Comparison of ENCODE assay signal across 38 cellular contexts in the genomic region with DNA sequence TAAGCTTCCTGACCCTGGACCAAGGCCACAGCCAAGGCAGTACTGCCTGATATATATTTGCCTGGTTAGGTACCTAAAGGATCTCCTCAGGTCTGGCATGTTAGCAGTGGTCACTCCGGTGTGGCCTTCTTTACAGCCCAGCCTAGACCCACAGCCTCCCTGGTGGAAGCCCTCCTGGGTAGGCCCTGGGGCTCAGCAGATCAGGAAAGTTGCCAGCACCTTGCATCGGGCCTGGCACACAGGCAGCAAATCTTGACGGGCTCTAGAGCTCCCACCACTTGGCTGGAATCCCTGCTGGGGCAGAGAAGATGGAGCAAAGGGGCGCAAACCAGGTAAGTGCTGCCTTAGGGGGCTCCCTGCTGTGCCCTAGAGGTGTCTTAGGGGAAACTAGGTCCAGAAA. TPM values are rescaled to one million over a fixed set of nuclear protein-coding genes. Genes with fewer than 3 reads are reported as not detected.
"Had no signal": no experiment of that assay in that cellular context is flagged by ENCODE, and none has a peak within 500 bp of the region (broad histone marks: within the 10 kb centered on the region; RNA-seq: fewer than 3 reads in every experiment).

No MANE protein-coding gene starts in this region.

- H3K36me3 ChIP-seq: ascending aorta, breast epithelium, Peyer's patch, SJSA1, WERI-Rb-1 had no signal

- H3K27ac Mint-ChIP-seq: activated CD4-positive, alpha-beta memory T cell treated with anti-CD3 and anti-CD28 coated beads, Interleukin-2, amount 10 ng/mL, durations not matched to agents 7 days and 5 days; activated CD8-positive, alpha-beta memory T cell treated with anti-CD3 and anti-CD28 coated beads, Interleukin-2, amount 10 ng/mL, durations not matched to agents 7 days and 5 days; activated naive CD8-positive, alpha-beta T cell treated with anti-CD3 and anti-CD28 coated beads, Interleukin-2, amount 10 ng/mL, durations not matched to agents 7 days and 5 days; activated T-helper 2 cell treated with anti-CD3 and anti-CD28 coated beads, Interferon-gamma antibody, Interleukin-2, Interleukin-4, amounts not matched to agents 10 μg/mL and 5 μg/mL and 100 μg/mL, durations not matched to agents 14 hours and 24 hours and 36 hours had no signal

- H3K36me3 Mint-ChIP-seq: activated CD8-positive, alpha-beta memory T cell treated with anti-CD3 and anti-CD28 coated beads, Interleukin-2, amount 10 ng/mL, durations not matched to agents 7 days and 5 days; activated naive CD4-positive, alpha-beta T cell treated with anti-CD3 and anti-CD28 coated beads, Interleukin-2, amount 50 U/mL, for 24 hours; activated naive CD8-positive, alpha-beta T cell treated with anti-CD3 and anti-CD28 coated beads, Interleukin-2, amount 10 ng/mL, durations not matched to agents 7 days and 5 days had no signal

- H3K4me1 ChIP-seq: breast epithelium, SJSA1 had no signal

- H3K27ac ChIP-seq: ascending aorta, breast epithelium, KMS-11, Peyer's patch, SJSA1, WERI-Rb-1 had no signal

- H3K4me3 Mint-ChIP-seq: activated CD4-positive, alpha-beta memory T cell treated with anti-CD3 and anti-CD28 coated beads, Interleukin-2, amount 10 ng/mL, durations not matched to agents 7 days and 5 days; activated CD8-positive, alpha-beta memory T cell treated with anti-CD3 and anti-CD28 coated beads, Interleukin-2, amount 10 ng/mL, durations not matched to agents 7 days and 5 days; activated naive CD4-positive, alpha-beta T cell treated with anti-CD3 and anti-CD28 coated beads, Interleukin-2, amount 50 U/mL, for 24 hours; activated naive CD8-positive, alpha-beta T cell treated with anti-CD3 and anti-CD28 coated beads, Interleukin-2, amount 10 ng/mL, durations not matched to agents 7 days and 5 days had no signal

- H3K9me3 Mint-ChIP-seq: activated CD4-positive, alpha-beta memory T cell treated with anti-CD3 and anti-CD28 coated beads, Interleukin-2, amount 10 ng/mL, durations not matched to agents 7 days and 5 days; activated naive CD4-positive, alpha-beta T cell treated with anti-CD3 and anti-CD28 coated beads, Interleukin-2, amount 50 U/mL, for 24 hours; activated naive CD8-positive, alpha-beta T cell treated with anti-CD3 and anti-CD28 coated beads, Interleukin-2, amount 10 ng/mL, durations not matched to agents 7 days and 5 days; activated T-helper 2 cell treated with anti-CD3 and anti-CD28 coated beads, Interferon-gamma antibody, Interleukin-2, Interleukin-4, amounts not matched to agents 10 μg/mL and 5 μg/mL and 100 μg/mL, durations not matched to agents 14 hours and 24 hours and 36 hours had no signal

- DNase-seq: activated CD4-positive, alpha-beta memory T cell treated with anti-CD3 and anti-CD28 coated beads, Interleukin-2, amount 10 ng/mL, durations not matched to agents 7 days and 5 days; activated CD4-positive, alpha-beta T cell treated with anti-CD3 and anti-CD28 coated beads for 1 hour; activated CD4-positive, alpha-beta T cell treated with anti-CD3 and anti-CD28 coated beads for 48 hours; activated CD4-positive, CD25-positive, alpha-beta regulatory T cell; activated CD8-positive, alpha-beta memory T cell treated with anti-CD3 and anti-CD28 coated beads for 24 hours; activated CD8-positive, alpha-beta memory T cell treated with anti-CD3 and anti-CD28 coated beads, Interleukin-2, amount 10 ng/mL, durations not matched to agents 7 days and 5 days; activated gamma-delta T cell; activated naive CD4-positive, alpha-beta T cell treated with Interleukin-2 at 50 U/mL for 16 hours; activated naive CD8-positive, alpha-beta T cell treated with anti-CD3 and anti-CD28 coated beads, Interleukin-2, amount 10 ng/mL, durations not matched to agents 7 days and 5 days; amygdala; MM.1S; MV-4-11; NCI-H1092; NCI-H1436 treated with DMSO at 0.1 percent for 48 hours; NCI-H1694 treated with DMSO at 0.1 percent for 48 hours; NCI-H2029; NCI-H2107; NCI-H2171; NCI-H510A; NCI-H526; NCI-H748 treated with DMSO at 0.1 percent for 48 hours; NK-92 treated with Interleukin-12 subunit alpha and Interleukin-12 subunit beta, amount 100 ng/mL, for 24 hours; PC-3; Peyer's patch; RPMI8226; SHP77 treated with DMSO at 0.1 percent for 48 hours; SW 1271; T1000; WERI-Rb-1 had no signal

- H3K4me2 ChIP-seq: KMS-11 had no signal

- ATAC-seq: activated CD8-positive, alpha-beta memory T cell treated with anti-CD3 and anti-CD28 coated beads, Interleukin-2, amount 10 ng/mL, durations not matched to agents 7 days and 5 days; PC-3 had no signal

- H3K4me3 ChIP-seq: ascending aorta, breast epithelium, Peyer's patch, SJSA1 had no signal

- H3K9me3 ChIP-seq: ascending aorta, breast epithelium, Peyer's patch, SJSA1 had no signal

- H3K4me1 Mint-ChIP-seq: activated CD8-positive, alpha-beta memory T cell treated with anti-CD3 and anti-CD28 coated beads, Interleukin-2, amount 10 ng/mL, durations not matched to agents 7 days and 5 days had no signal

- H3K27me3 ChIP-seq: ascending aorta had no signal

RNA-seq across cellular contexts. Expression of gene VAX2, which starts 5.6 kb away (rescaled TPM):
- total RNA-seq: activated CD4-positive, alpha-beta memory T cell treated with anti-CD3 and anti-CD28 coated beads, Interleukin-2, amount 10 ng/mL, durations not matched to agents 7 days and 5 days; activated CD8-positive, alpha-beta memory T cell treated with anti-CD3 and anti-CD28 coated beads, Interleukin-2, amount 10 ng/mL, durations not matched to agents 7 days and 5 days; activated naive CD8-positive, alpha-beta T cell treated with anti-CD3 and anti-CD28 coated beads, Interleukin-2, amount 10 ng/mL, durations not matched to agents 7 days and 5 days; activated T-helper 2 cell treated with anti-CD3 and anti-CD28 coated beads, Interferon-gamma antibody, Interleukin-2, Interleukin-4, amounts not matched to agents 10 μg/mL and 5 μg/mL and 100 μg/mL, durations not matched to agents 14 hours and 24 hours and 36 hours; PC-3; Peyer's patch; SJSA1; T-helper 1 cell treated with Interleukin-12 subunit alpha and Interleukin-12 subunit beta and Interleukin-4 antibody, amounts not matched to agents 30 ng/mL and 1 ng/mL, for 36 hours; T-helper 2 cell treated with Interferon-gamma antibody and Interleukin-4, amounts not matched to agents 100 ng/mL and 5 ng/mL, for 36 hours had no signal

RNA-seq across cellular contexts. Expression of gene ATP6V1B1, which starts 40.9 kb away (rescaled TPM):
- total RNA-seq: activated CD4-positive, alpha-beta memory T cell treated with anti-CD3 and anti-CD28 coated beads, Interleukin-2, amount 10 ng/mL, durations not matched to agents 7 days and 5 days; activated CD8-positive, alpha-beta memory T cell treated with anti-CD3 and anti-CD28 coated beads, Interleukin-2, amount 10 ng/mL, durations not matched to agents 7 days and 5 days; activated naive CD8-positive, alpha-beta T cell treated with anti-CD3 and anti-CD28 coated beads, Interleukin-2, amount 10 ng/mL, durations not matched to agents 7 days and 5 days; activated T-helper 2 cell treated with anti-CD3 and anti-CD28 coated beads, Interferon-gamma antibody, Interleukin-2, Interleukin-4, amounts not matched to agents 10 μg/mL and 5 μg/mL and 100 μg/mL, durations not matched to agents 14 hours and 24 hours and 36 hours; ascending aorta; PC-3; SJSA1; T-helper 1 cell treated with Interleukin-12 subunit alpha and Interleukin-12 subunit beta and Interleukin-4 antibody, amounts not matched to agents 30 ng/mL and 1 ng/mL, for 36 hours; T-helper 2 cell treated with Interferon-gamma antibody and Interleukin-4, amounts not matched to agents 100 ng/mL and 5 ng/mL, for 36 hours had no signal

RNA-seq across cellular contexts. Expression of gene CD207, which starts 59.1 kb away (rescaled TPM):
- total RNA-seq: activated CD4-positive, alpha-beta memory T cell treated with anti-CD3 and anti-CD28 coated beads, Interleukin-2, amount 10 ng/mL, durations not matched to agents 7 days and 5 days; activated CD8-positive, alpha-beta memory T cell treated with anti-CD3 and anti-CD28 coated beads, Interleukin-2, amount 10 ng/mL, durations not matched to agents 7 days and 5 days; activated naive CD8-positive, alpha-beta T cell treated with anti-CD3 and anti-CD28 coated beads, Interleukin-2, amount 10 ng/mL, durations not matched to agents 7 days and 5 days; activated T-helper 2 cell treated with anti-CD3 and anti-CD28 coated beads, Interferon-gamma antibody, Interleukin-2, Interleukin-4, amounts not matched to agents 10 μg/mL and 5 μg/mL and 100 μg/mL, durations not matched to agents 14 hours and 24 hours and 36 hours; ascending aorta; LHCN-M2; PC-3; Peyer's patch; SJSA1; T-helper 1 cell treated with Interleukin-12 subunit alpha and Interleukin-12 subunit beta and Interleukin-4 antibody, amounts not matched to agents 30 ng/mL and 1 ng/mL, for 36 hours; T-helper 2 cell treated with Interferon-gamma antibody and Interleukin-4, amounts not matched to agents 100 ng/mL and 5 ng/mL, for 36 hours had no signal
